8 cellular contexts compared by ENCODE assay signal in genomic region chr4:113978561-113979156, GRCh38. TPM values are rescaled to one million over a fixed set of nuclear protein-coding genes. Genes with fewer than 3 reads are reported as not detected.
DNase-seq lines count a peak whose midpoint lies in the region; ATAC-seq and TF ChIP-seq lines count a peak whose summit lies in the region.

No MANE protein-coding gene starts in this region.

- peaks cover 41% of the 10 kb centered on the region for H3K27me3 Mint-ChIP-seq in activated CD4-positive, alpha-beta T cell treated with anti-CD3 and anti-CD28 coated beads, Interleukin-2, amount 10 ng/mL, durations not matched to agents 7 days and 5 days

- no peak for DNase-seq in activated CD4-positive, alpha-beta T cell treated with anti-CD3 and anti-CD28 coated beads, Interleukin-2, amount 10 ng/mL, durations not matched to agents 7 days and 5 days
- DNase-seq in activated CD4-positive, alpha-beta T cell treated with anti-CD3 and anti-CD28 coated beads, Interleukin-2, amount 50 U/mL, for 1 hour: no peak
- DNase-seq in cerebellum (ENCODE audit: low spot score) (peak; percentile 53), upper lobe of left lung (peak in 1 of 2 donors; percentile 85), GM03348 (ENCODE audit: low spot score) (no peak), NCI-H2107 (lab: John Stamatoyannopoulos, UW) (no peak)

- peak; percentile 30 to 48 for ATAC-seq in upper lobe of left lung (ENCODE audit: low FRiP score in 2 of 2)
- no peak for ATAC-seq in HG03039 (IDR thresholded peaks at IDR 0.05; ENCODE audit: unreplicated experiment)

- H3K4me1 Mint-ChIP-seq in activated CD4-positive, alpha-beta T cell treated with anti-CD3 and anti-CD28 coated beads, Interleukin-2, amount 10 ng/mL, durations not matched to agents 7 days and 5 days: peaks cover 18% of the 10 kb centered on the region

- WGBS in liver: 51% methylated on average over 18 of the region's 18 CpGs
- WGBS in upper lobe of left lung, 2 donors: 68 to 70% methylated on average over 11 to 18 of the region's 18 CpGs

- TF ChIP-seq POLR2A in upper lobe of left lung (IDR thresholded peaks at IDR 0.05): no peak

- peaks cover 2% of the 10 kb centered on the region for H3K9me3 Mint-ChIP-seq in activated CD4-positive, alpha-beta T cell treated with anti-CD3 and anti-CD28 coated beads, Interleukin-2, amount 10 ng/mL, durations not matched to agents 7 days and 5 days

- H3K36me3 Mint-ChIP-seq in activated CD4-positive, alpha-beta T cell treated with anti-CD3 and anti-CD28 coated beads, Interleukin-2, amount 10 ng/mL, durations not matched to agents 7 days and 5 days (ENCODE audit: low read depth): no peaks in the 10 kb centered on the region

- CTCF ChIA-PET in activated CD4-positive, alpha-beta T cell treated with anti-CD3 and anti-CD28 coated beads, Interleukin-2, amount 10 ng/mL, durations not matched to agents 7 days and 5 days (lab: Charles Lee): no interaction called here

- H3K27ac Mint-ChIP-seq in activated CD4-positive, alpha-beta T cell treated with anti-CD3 and anti-CD28 coated beads, Interleukin-2, amount 10 ng/mL, durations not matched to agents 7 days and 5 days: no peak overlapping the region

- H3K36me3 ChIP-seq in liver (ENCODE audit: control insufficient read depth in 4 of 4, insufficient read depth in 3 of 4, low read depth in 1 of 4, low read length in 3 of 4) (no peaks in the 10 kb centered on the region), upper lobe of left lung (no peaks in the 10 kb centered on the region)

- H3K9me3 ChIP-seq in liver (ENCODE audit: control insufficient read depth in 4 of 4, low read length in 3 of 4): no peaks in the 10 kb centered on the region
- no peaks in the 10 kb centered on the region for H3K9me3 ChIP-seq in upper lobe of left lung

- TF ChIP-seq CTCF in liver (IDR thresholded peaks at IDR 0.05; ENCODE audit: low read depth, low read length, missing input control): no peak
- TF ChIP-seq CTCF in upper lobe of left lung (IDR thresholded peaks at IDR 0.05): no peak

- TF ChIP-seq RAD21 in liver (IDR thresholded peaks at IDR 0.05): no peak

- peak overlapping the region; percentile 59 for H3K4me3 Mint-ChIP-seq in activated CD4-positive, alpha-beta T cell treated with anti-CD3 and anti-CD28 coated beads, Interleukin-2, amount 10 ng/mL, durations not matched to agents 7 days and 5 days

- TF ChIP-seq EP300 in upper lobe of left lung (IDR thresholded peaks at IDR 0.05): no peak

- H3K27ac ChIP-seq in liver (ENCODE audit: low read depth in 1 of 2, low read length in 2 of 2) (peak overlapping the region; percentile 71 to 84), upper lobe of left lung (peak overlapping the region; percentile 82 to 90 (median 88))

- H3K27me3 ChIP-seq in liver (ENCODE audit: control insufficient read depth in 4 of 4, insufficient read depth in 4 of 4, low read length in 3 of 4) (peaks cover 0 to 3% (median 0%) of the 10 kb centered on the region in 4 donors), upper lobe of left lung (no peaks in the 10 kb centered on the region)

- POLR2A ChIA-PET in activated CD4-positive, alpha-beta T cell treated with anti-CD3 and anti-CD28 coated beads, Interleukin-2, amount 10 ng/mL, durations not matched to agents 7 days and 5 days (lab: Charles Lee): no interaction called here

- H3K4me1 ChIP-seq in liver (ENCODE audit: control insufficient read depth in 4 of 4, insufficient read depth in 4 of 4, low read length in 3 of 4): peaks cover 0 to 41% (median 8%) of the 10 kb centered on the region in 4 donors
- H3K4me1 ChIP-seq in upper lobe of left lung: peaks cover 0 to 18% (median 8%) of the 10 kb centered on the region in 4 donors

- peak overlapping the region; percentile 75 to 82 (median 82) for H3K4me3 ChIP-seq in liver (ENCODE audit: low read depth in 1 of 3, low read length in 3 of 3)
- peak overlapping the region; percentile 40 to 71 (median 58) for H3K4me3 ChIP-seq in upper lobe of left lung

- peak overlapping the region; percentile 30 to 54 for H3K9ac ChIP-seq in liver (ENCODE audit: low read depth in 1 of 2, low read length in 2 of 2)

TF ChIP-seq in liver, 16 proteins besides CTCF, POLR2A, EP300 and RAD21:
- TF ChIP-seq FOXA1 (IDR thresholded peaks at IDR 0.05) (no peak), ATF3 (IDR thresholded peaks at IDR 0.05) (no peak), FOXA2 (IDR thresholded peaks at IDR 0.05) (no peak), YY1 (IDR thresholded peaks at IDR 0.05) (no peak), TAF1 (conservative IDR thresholded peaks at IDR 0.05) (no peak)
- TF ChIP-seq, protein P1, sequence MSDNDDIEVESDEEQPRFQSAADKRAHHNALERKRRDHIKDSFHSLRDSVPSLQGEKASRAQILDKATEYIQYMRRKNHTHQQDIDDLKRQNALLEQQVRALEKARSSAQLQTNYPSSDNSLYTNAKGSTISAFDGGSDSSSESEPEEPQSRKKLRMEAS (IDR thresholded peaks at IDR 0.05): no peak
TF ChIP-seq in liver: peak in this region for 0.

RNA-seq across cellular contexts. Expression of gene ARSJ, which starts 0.8 kb away (rescaled TPM):
- total RNA-seq in activated CD4-positive, alpha-beta T cell treated with anti-CD3 and anti-CD28 coated beads, Interleukin-2, amount 10 ng/mL, durations not matched to agents 7 days and 5 days: not detected
- total RNA-seq in cerebellum (0.64 TPM), liver (1 to 10 TPM in 1 of 2 donors, under 1 TPM in 1; 0.56 to 1.8 TPM), upper lobe of left lung (10 to 100 TPM in 4 of 6 donors, 1 to 10 TPM in 2; 5.4 to 29.3 (median 14.8) TPM)
- polyA plus RNA-seq in liver: under 1 TPM; 0.94 to 0.95 TPM
